ENCODE assay signal across 10 cellular contexts in genomic region chr6:148835920-148836441, GRCh38.
DNase-seq lines count a peak whose midpoint lies in the region; ATAC-seq and TF ChIP-seq lines count a peak whose summit lies in the region.
"Had no signal": no experiment of that assay in that cellular context is flagged by ENCODE, and none has a peak within 500 bp of the region (broad histone marks: within the 10 kb centered on the region; RNA-seq: fewer than 3 reads in every experiment).

No MANE protein-coding gene starts in this region.

- H3K4me1 ChIP-seq in neural progenitor cell, result peaks cover 5% of the 10 kb centered on the region

- CTCF ChIA-PET in BJ (lab: Yijun Ruan, JAX), result no interaction called here

- no peaks in the 10 kb centered on the region for H3F3A ChIP-seq in neural progenitor cell (ENCODE audit: low read depth)

- H3K9me3 Mint-ChIP-seq in neural progenitor cell, result no peaks in the 10 kb centered on the region

- H3K36me3 ChIP-seq in BJ (ENCODE audit: control insufficient read depth, insufficient read depth, low read length) (no peaks in the 10 kb centered on the region), neural progenitor cell (no peaks in the 10 kb centered on the region)

- no peak overlapping the region for H3K9ac ChIP-seq in neural progenitor cell

- H3K4me2 ChIP-seq in neural progenitor cell, result no peak overlapping the region

- H3K9me3 ChIP-seq in neural progenitor cell (ENCODE audit: low read depth), result no peaks in the 10 kb centered on the region
- H3K9me3 ChIP-seq: HAP-1 had no signal

- H3K4me3 Mint-ChIP-seq in neural progenitor cell, result no peak overlapping the region

- H3K27me3 ChIP-seq in BJ (ENCODE audit: control insufficient read depth, insufficient read depth, low read length), result no peaks in the 10 kb centered on the region
- no peaks in the 10 kb centered on the region for H3K27me3 ChIP-seq in neural progenitor cell

- H3K36me3 Mint-ChIP-seq in neural progenitor cell, result peaks cover 9% of the 10 kb centered on the region

- H3K27me3 Mint-ChIP-seq in neural progenitor cell (ENCODE audit: insufficient read depth, low read depth), result peaks cover 5% of the 10 kb centered on the region

- no peak overlapping the region for H2AFZ ChIP-seq in neural progenitor cell (replicated peaks)

- ATAC-seq in GM21360 (IDR thresholded peaks at IDR 0.05; ENCODE audit: unreplicated experiment), result peak; percentile 56
- ATAC-seq in HG03175 (IDR thresholded peaks at IDR 0.05; ENCODE audit: unreplicated experiment), result no peak

- H3K79me2 ChIP-seq in neural progenitor cell (ENCODE audit: low read depth), result peaks cover 90% of the 10 kb centered on the region

- no peak overlapping the region for H3K27ac Mint-ChIP-seq in neural progenitor cell

- peak; percentile 88 for DNase-seq in BJ (ENCODE audit: low read depth)
- peak; percentile 54 to 63 for DNase-seq in activated T-cell treated with anti-CD3 and anti-CD28 coated beads, Interleukin-2, amount 50 U/mL, for 48 hours
- peak; percentile 77 for DNase-seq in iris pigment epithelial cell (ENCODE audit: low read depth)
- DNase-seq in neural progenitor cell (ENCODE audit: low spot score), result no peak
- DNase-seq in NCI-H1092 (lab: John Stamatoyannopoulos, UW), result no peak
- DNase-seq in COLO668 (lab: John Stamatoyannopoulos, UW; ENCODE audit: unreplicated experiment), result no peak
- DNase-seq: Karpas-422 had no signal

- H3K4me3 ChIP-seq in BJ (ENCODE audit: low read depth, low read length) (no peak overlapping the region), neural progenitor cell (no peak overlapping the region)
- H3K4me3 ChIP-seq: HAP-1 had no signal

- no peak overlapping the region for H3K27ac ChIP-seq in neural progenitor cell

- H4K20me1 ChIP-seq in neural progenitor cell (ENCODE audit: low read depth), result peaks cover 15% of the 10 kb centered on the region

- POLR2A ChIA-PET in BJ (lab: Charles Lee), result interaction anchor here (0.6 kb wide), 1 partner anchor 300 kb away, joined by 3 read pairs; no protein-coding TSS in a partner anchor

- H3K4me1 Mint-ChIP-seq in neural progenitor cell, result peaks cover 5% of the 10 kb centered on the region

- TF ChIP-seq CTCF in BJ (IDR thresholded peaks at IDR 0.05; ENCODE audit: insufficient read depth, low read depth, low read length) (no peak), neural progenitor cell (IDR thresholded peaks at IDR 0.05) (no peak)

Comparison
In these comparisons a context has a peak if more than half of its experiments do, and no peak if none do; other contexts are left out.
1. DNase-seq: peak in BJ (single experiment), activated T-cell treated with anti-CD3 and anti-CD28 coated beads, Interleukin-2, amount 50 U/mL, for 48 hours (2 of 2) and iris pigment epithelial cell (single experiment); none in neural progenitor cell (single experiment), NCI-H1092 (single experiment) and COLO668 (single experiment).